ENCODE assay signal across 18 cellular contexts in the genomic region with DNA sequence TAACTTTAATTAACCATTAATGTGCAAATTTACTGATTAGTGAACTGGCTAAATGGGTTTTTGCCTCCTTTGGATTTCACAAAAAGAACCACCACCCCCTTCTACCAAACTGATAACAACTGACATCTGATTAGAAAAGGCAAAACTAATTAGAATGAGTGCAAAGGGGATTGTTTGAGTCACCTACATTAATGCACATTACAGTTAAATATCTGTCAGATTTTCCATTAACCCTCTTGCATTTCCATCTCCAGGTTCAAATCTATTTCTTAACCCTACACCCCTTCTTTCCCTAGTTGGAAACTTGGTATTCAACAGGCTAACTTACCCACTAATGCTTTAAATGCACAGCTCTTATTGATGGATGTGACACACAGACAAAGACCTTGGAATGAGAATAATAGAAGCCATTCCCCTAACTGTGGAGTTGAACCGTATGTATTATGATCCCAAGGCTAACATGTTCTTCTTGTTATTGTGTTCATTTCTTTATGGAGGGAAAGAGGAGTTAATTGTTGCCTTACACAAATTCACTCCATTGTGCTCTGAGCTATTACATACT.
DNase-seq lines count a peak whose midpoint lies in the region; ATAC-seq and TF ChIP-seq lines count a peak whose summit lies in the region.
"Had no signal": no experiment of that assay in that cellular context is flagged by ENCODE, and none has a peak within 500 bp of the region (broad histone marks: within the 10 kb centered on the region; RNA-seq: fewer than 3 reads in every experiment).

No MANE protein-coding gene starts in this region.

- no peaks in the 10 kb centered on the region for H3K27me3 ChIP-seq in neural cell (ENCODE audit: insufficient read depth, low read depth, low read length)
- H3K27me3 ChIP-seq: Peyer's patch had no signal

- no peak overlapping the region for H3K9ac ChIP-seq in neural cell (ENCODE audit: low read length)

- no peak overlapping the region for H3K4me3 ChIP-seq in neural cell (ENCODE audit: low read length)
- H3K4me3 ChIP-seq: Peyer's patch had no signal

- TF ChIP-seq EP300 in neural cell (conservative IDR thresholded peaks at IDR 0.05; ENCODE audit: poor library complexity, severe bottlenecking) = no peak

- DNase-seq in activated CD4-positive, CD25-positive, alpha-beta regulatory T cell treated with anti-CD3 and anti-CD28 coated beads, Interleukin-2, amount 50 U/mL, for 72 hours = no peak
- no peak for DNase-seq in activated naive CD4-positive, alpha-beta T cell treated with anti-CD3 and anti-CD28 coated beads, Interleukin-2, amount 10 ng/mL, durations not matched to agents 7 days and 5 days
- no peak for DNase-seq in amygdala (lab: John Stamatoyannopoulos, UW)
- DNase-seq in AML-193 (lab: John Stamatoyannopoulos, UW) = no peak
- DNase-seq: 8988T; CD4-positive, alpha-beta memory T cell; H7; KG1; NCI-H146; NCI-H2081 treated with DMSO at 0.1 percent for 48 hours; NCI-H2227 treated with DMSO at 0.1 percent for 48 hours; NCI-H524; Peyer's patch had no signal

- H3K4me1 Mint-ChIP-seq in activated naive CD4-positive, alpha-beta T cell treated with anti-CD3 and anti-CD28 coated beads, Interleukin-2, amount 50 U/mL, for 24 hours = peaks cover 43% of the 10 kb centered on the region
- H3K4me1 Mint-ChIP-seq in activated naive CD4-positive, alpha-beta T cell treated with anti-CD3 and anti-CD28 coated beads, Interleukin-2, amount 10 ng/mL, durations not matched to agents 7 days and 5 days = peaks cover 6% of the 10 kb centered on the region

- no peak overlapping the region for H3K27ac Mint-ChIP-seq in activated naive CD4-positive, alpha-beta T cell treated with anti-CD3 and anti-CD28 coated beads, Interleukin-2, amount 50 U/mL, for 24 hours
- H3K27ac Mint-ChIP-seq in activated naive CD4-positive, alpha-beta T cell treated with anti-CD3 and anti-CD28 coated beads, Interleukin-2, amount 10 ng/mL, durations not matched to agents 7 days and 5 days = no peak overlapping the region

- no peaks in the 10 kb centered on the region for H3K79me2 ChIP-seq in neural cell (replicated peaks; ENCODE audit: insufficient read depth, low read length)

- no peaks in the 10 kb centered on the region for H3F3A ChIP-seq in neural cell (ENCODE audit: insufficient read depth, low read length, poor library complexity, severe bottlenecking)

- H3K4me3 Mint-ChIP-seq in activated naive CD4-positive, alpha-beta T cell treated with anti-CD3 and anti-CD28 coated beads, Interleukin-2, amount 50 U/mL, for 24 hours = peak overlapping the region; percentile 82
- H3K4me3 Mint-ChIP-seq in activated naive CD4-positive, alpha-beta T cell treated with anti-CD3 and anti-CD28 coated beads, Interleukin-2, amount 10 ng/mL, durations not matched to agents 7 days and 5 days = no peak overlapping the region
- H3K4me3 Mint-ChIP-seq: CD4-positive, alpha-beta memory T cell had no signal

- no peaks in the 10 kb centered on the region for H4K20me1 ChIP-seq in neural cell (ENCODE audit: insufficient read depth)

- TF ChIP-seq RAD21 in neural cell (conservative IDR thresholded peaks at IDR 0.05) = no peak

- peaks cover 16% of the 10 kb centered on the region for H3K36me3 Mint-ChIP-seq in activated naive CD4-positive, alpha-beta T cell treated with anti-CD3 and anti-CD28 coated beads, Interleukin-2, amount 50 U/mL, for 24 hours
- H3K36me3 Mint-ChIP-seq in activated naive CD4-positive, alpha-beta T cell treated with anti-CD3 and anti-CD28 coated beads, Interleukin-2, amount 10 ng/mL, durations not matched to agents 7 days and 5 days = peaks cover 39% of the 10 kb centered on the region

- H2AFZ ChIP-seq in neural cell (ENCODE audit: low read depth, low read length) = no peak overlapping the region

- ATAC-seq in activated CD4-positive, CD25-positive, alpha-beta regulatory T cell treated with anti-CD3 and anti-CD28 coated beads, Interleukin-2, amount 50 U/mL, for 24 hours = peak; percentile 54 to 72
- ATAC-seq in GM19328 (IDR thresholded peaks at IDR 0.05; ENCODE audit: unreplicated experiment) = no peak
- ATAC-seq: Right ventricle myocardium inferior had no signal

- no peak overlapping the region for H3K27ac ChIP-seq in neural cell (ENCODE audit: low read length)
- H3K27ac ChIP-seq: Peyer's patch had no signal

- H3K27me3 Mint-ChIP-seq in activated naive CD4-positive, alpha-beta T cell treated with anti-CD3 and anti-CD28 coated beads, Interleukin-2, amount 50 U/mL, for 24 hours = no peaks in the 10 kb centered on the region
- no peaks in the 10 kb centered on the region for H3K27me3 Mint-ChIP-seq in activated naive CD4-positive, alpha-beta T cell treated with anti-CD3 and anti-CD28 coated beads, Interleukin-2, amount 10 ng/mL, durations not matched to agents 7 days and 5 days
- H3K27me3 Mint-ChIP-seq: CD4-positive, alpha-beta memory T cell had no signal

- CTCF ChIA-PET in activated naive CD4-positive, alpha-beta T cell treated with anti-CD3 and anti-CD28 coated beads, Interleukin-2, amount 10 ng/mL, durations not matched to agents 7 days and 5 days (lab: Charles Lee) = interaction anchor here (1.6 to 2.0 kb wide), 2 partner anchors 30 to 258 kb away, joined by 6 to 8 read pairs; partner anchors contain the start of gene MAML2

- no peaks in the 10 kb centered on the region for H3K36me3 ChIP-seq in neural cell (ENCODE audit: insufficient read depth, low read length)
- H3K36me3 ChIP-seq: Peyer's patch had no signal

- no peaks in the 10 kb centered on the region for H3K9me2 ChIP-seq in neural cell (ENCODE audit: insufficient read depth, low read length)

- no peak for TF ChIP-seq CTCF in neural cell (IDR thresholded peaks at IDR 0.05; ENCODE audit: poor library complexity, severe bottlenecking)

- H3K9me3 Mint-ChIP-seq in activated naive CD4-positive, alpha-beta T cell treated with anti-CD3 and anti-CD28 coated beads, Interleukin-2, amount 50 U/mL, for 24 hours = no peaks in the 10 kb centered on the region
- peaks cover 3% of the 10 kb centered on the region for H3K9me3 Mint-ChIP-seq in activated naive CD4-positive, alpha-beta T cell treated with anti-CD3 and anti-CD28 coated beads, Interleukin-2, amount 10 ng/mL, durations not matched to agents 7 days and 5 days
- H3K9me3 Mint-ChIP-seq: CD4-positive, alpha-beta memory T cell had no signal

- H3K4me2 ChIP-seq in neural cell (ENCODE audit: low read length) = peak overlapping the region; percentile 13

- no peaks in the 10 kb centered on the region for H3K9me3 ChIP-seq in neural cell (ENCODE audit: low read length)
- H3K9me3 ChIP-seq: Peyer's patch had no signal

TF ChIP-seq in neural cell, 6 proteins besides CTCF, POLR2A, EP300 and RAD21:
- TF ChIP-seq MXI1 (conservative IDR thresholded peaks at IDR 0.05; ENCODE audit: poor library complexity, severe bottlenecking) (no peak), REST (IDR thresholded peaks at IDR 0.05; ENCODE audit: borderline replicate concordance) (no peak), POLR2AphosphoS5 (IDR thresholded peaks at IDR 0.05) (no peak), TAF1 (IDR thresholded peaks at IDR 0.05; ENCODE audit: low read depth) (no peak), SMC3 (conservative IDR thresholded peaks at IDR 0.05; ENCODE audit: poor library complexity) (no peak), EZH2 (IDR thresholded peaks at IDR 0.05; ENCODE audit: borderline replicate concordance, insufficient read depth, low read length, poor library complexity, severe bottlenecking) (no peak)
